ENCODE assay signal across 8 cellular contexts in genomic region chr7:158829021-158829341, GRCh38. TPM values are rescaled to one million over a fixed set of nuclear protein-coding genes. Genes with fewer than 3 reads are reported as not detected.
DNase-seq lines count a peak whose midpoint lies in the region; ATAC-seq and TF ChIP-seq lines count a peak whose summit lies in the region.

No MANE protein-coding gene starts in this region.

- peaks cover 3% of the 10 kb centered on the region for H3K4me1 ChIP-seq in parathyroid adenoma

- H2AFZ ChIP-seq in parathyroid adenoma, result peak overlapping the region; percentile 88

- H3K27me3 ChIP-seq in parathyroid adenoma (ENCODE audit: control insufficient read depth, insufficient read depth, low read length), result no peaks in the 10 kb centered on the region

- no peaks in the 10 kb centered on the region for H3K36me3 ChIP-seq in parathyroid adenoma (ENCODE audit: control insufficient read depth, insufficient read depth, low read length)

- peak overlapping the region; percentile 84 for H3K4me2 ChIP-seq in parathyroid adenoma (ENCODE audit: low read length)

- H3K9ac ChIP-seq in parathyroid adenoma, result peak overlapping the region; percentile 78

- ATAC-seq in GM19023 (IDR thresholded peaks at IDR 0.05; ENCODE audit: unreplicated experiment), result peak; percentile 49
- peak; percentile 37 for ATAC-seq in HG03108 (IDR thresholded peaks at IDR 0.05; ENCODE audit: unreplicated experiment)
- peak; percentile 51 for ATAC-seq in Right ventricle myocardium inferior

- TF ChIP-seq CTCF in parathyroid adenoma (IDR thresholded peaks at IDR 0.05), result no peak

- peak overlapping the region; percentile 70 for H3K4me3 ChIP-seq in parathyroid adenoma (ENCODE audit: low read depth, low read length)

- DNase-seq in COLO668 (lab: John Stamatoyannopoulos, UW; ENCODE audit: unreplicated experiment) (peak; percentile 87), NCI-H748 treated with DMSO at 0.1 percent for 48 hours (lab: John Stamatoyannopoulos, UW) (peak; percentile 28), Right ventricle myocardium inferior (ENCODE audit: missing footprints) (no peak), superior temporal gyrus (ENCODE audit: extremely low spot score) (no peak)
- peak; percentile 76 for DNase-seq in activated naive CD4-positive, alpha-beta T cell treated with anti-CD3 and anti-CD28 coated beads, Interleukin-2, amount 50 U/mL, for 16 hours

- H3K27ac ChIP-seq in parathyroid adenoma, result peak overlapping the region; percentile 80

- H3K9me3 ChIP-seq in parathyroid adenoma (ENCODE audit: control insufficient read depth, low read length), result no peaks in the 10 kb centered on the region

- intact Hi-C loops in Right ventricle myocardium inferior (cut with DNase I), result loop anchor here (1.0 to 2.0 kb wide), 4 partner anchors 11 to 46 kb away; partner anchors contain the start of gene DYNC2I1

- peaks cover 17% of the 10 kb centered on the region for H3K79me2 ChIP-seq in parathyroid adenoma

RNA-seq across cellular contexts. Expression of gene ESYT2, which starts 0.3 kb away (rescaled TPM):
- total RNA-seq in Right ventricle myocardium inferior, result 42.5 TPM

RNA-seq across cellular contexts. Expression of gene DYNC2I1, which starts 27.4 kb away (rescaled TPM):
- total RNA-seq in Right ventricle myocardium inferior, result 26.6 TPM

Comparison
In these comparisons a context has a peak if more than half of its experiments do, and no peak if none do; other contexts are left out.
1. DNase-seq: peak in COLO668 (single experiment), NCI-H748 treated with DMSO at 0.1 percent for 48 hours (single experiment) and activated naive CD4-positive, alpha-beta T cell treated with anti-CD3 and anti-CD28 coated beads, Interleukin-2, amount 50 U/mL, for 16 hours (single experiment); none in Right ventricle myocardium inferior (single experiment) and superior temporal gyrus (single experiment).
2. Peak in every context shown above with its lines, with median percentiles within 50 percentile points of each other: ATAC-seq.